Comparison of ENCODE assay signal across 1 cellular context in genomic region chr11:69011624-69012091, GRCh38.
TF ChIP-seq lines count a peak whose summit lies in the region.

No MANE protein-coding gene starts in this region.

TF ChIP-seq in GM23338, 12 proteins besides CTCF, POLR2A, EP300 and RAD21 (continued from another document):
- TF ChIP-seq ZNF462 (CRISPR knock-in tag; IDR thresholded peaks at IDR 0.05) (no peak), EZH2 (IDR thresholded peaks at IDR 0.05; ENCODE audit: low read depth, unreplicated experiment) (no peak), STAT1 (IDR thresholded peaks at IDR 0.05; ENCODE audit: unreplicated experiment) (no peak), ZNF331 (CRISPR knock-in tag; IDR thresholded peaks at IDR 0.05; ENCODE audit: low read depth) (no peak), ZNF114 (CRISPR knock-in tag; IDR thresholded peaks at IDR 0.05) (no peak)
